2 cellular contexts compared by ENCODE assay signal in the genomic region with DNA sequence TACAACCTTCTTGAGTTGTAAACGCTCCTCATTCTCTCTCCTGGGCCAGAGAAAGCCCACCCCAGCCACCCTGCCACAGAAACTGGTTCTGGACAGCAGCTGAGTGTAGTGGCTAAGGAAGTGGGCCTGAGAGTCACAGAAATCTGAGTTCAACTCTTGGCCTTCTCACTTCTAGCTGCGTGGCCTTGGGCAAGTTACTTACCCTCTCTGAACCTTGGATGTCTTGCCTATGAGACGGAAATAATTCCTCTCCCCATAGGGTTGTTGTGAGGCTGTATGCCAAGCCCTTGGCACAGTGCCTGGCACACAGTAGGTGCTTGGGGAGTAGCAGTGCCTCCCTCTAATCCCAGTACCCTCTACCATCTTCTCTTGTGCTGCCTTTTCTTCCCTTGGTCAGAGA.
A peak's percentile ranks its signal among the peaks of the same experiment; 100 is the strongest.
TF ChIP-seq lines count a peak whose summit lies in the region.

No MANE protein-coding gene starts in this region.

TF ChIP-seq in K562, 482 proteins besides CTCF, POLR2A, EP300 and RAD21:
- TF ChIP-seq, protein P1, sequence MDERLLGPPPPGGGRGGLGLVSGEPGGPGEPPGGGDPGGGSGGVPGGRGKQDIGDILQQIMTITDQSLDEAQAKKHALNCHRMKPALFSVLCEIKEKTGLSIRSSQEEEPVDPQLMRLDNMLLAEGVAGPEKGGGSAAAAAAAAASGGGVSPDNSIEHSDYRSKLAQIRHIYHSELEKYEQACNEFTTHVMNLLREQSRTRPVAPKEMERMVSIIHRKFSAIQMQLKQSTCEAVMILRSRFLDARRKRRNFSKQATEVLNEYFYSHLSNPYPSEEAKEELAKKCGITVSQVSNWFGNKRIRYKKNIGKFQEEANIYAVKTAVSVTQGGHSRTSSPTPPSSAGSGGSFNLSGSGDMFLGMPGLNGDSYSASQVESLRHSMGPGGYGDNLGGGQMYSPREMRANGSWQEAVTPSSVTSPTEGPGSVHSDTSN (CRISPR knock-in tag; IDR thresholded peaks at IDR 0.05; ENCODE audit: low read depth) = no peak
- TF ChIP-seq, protein P1 (tag; conservative IDR thresholded peaks at IDR 0.05; ENCODE audit: low read depth) = no peak
- TF ChIP-seq BCOR (IDR thresholded peaks at IDR 0.05) = peak; percentile 68; the same call in 1 of the 2 replicates
- TF ChIP-seq SMAD1 (IDR thresholded peaks at IDR 0.05; ENCODE audit: low read depth, low read length, partially characterized antibody) = no peak
- no peak for TF ChIP-seq ZNF507 (tag; conservative IDR thresholded peaks at IDR 0.05)
- TF ChIP-seq MECOM (CRISPR knock-in tag; IDR thresholded peaks at IDR 0.05) = no peak
- peak; percentile 49; the same call in 1 of the 2 replicates for TF ChIP-seq ZKSCAN1 (IDR thresholded peaks at IDR 0.05; ENCODE audit: low read depth, low read length)
- TF ChIP-seq, protein P2, sequence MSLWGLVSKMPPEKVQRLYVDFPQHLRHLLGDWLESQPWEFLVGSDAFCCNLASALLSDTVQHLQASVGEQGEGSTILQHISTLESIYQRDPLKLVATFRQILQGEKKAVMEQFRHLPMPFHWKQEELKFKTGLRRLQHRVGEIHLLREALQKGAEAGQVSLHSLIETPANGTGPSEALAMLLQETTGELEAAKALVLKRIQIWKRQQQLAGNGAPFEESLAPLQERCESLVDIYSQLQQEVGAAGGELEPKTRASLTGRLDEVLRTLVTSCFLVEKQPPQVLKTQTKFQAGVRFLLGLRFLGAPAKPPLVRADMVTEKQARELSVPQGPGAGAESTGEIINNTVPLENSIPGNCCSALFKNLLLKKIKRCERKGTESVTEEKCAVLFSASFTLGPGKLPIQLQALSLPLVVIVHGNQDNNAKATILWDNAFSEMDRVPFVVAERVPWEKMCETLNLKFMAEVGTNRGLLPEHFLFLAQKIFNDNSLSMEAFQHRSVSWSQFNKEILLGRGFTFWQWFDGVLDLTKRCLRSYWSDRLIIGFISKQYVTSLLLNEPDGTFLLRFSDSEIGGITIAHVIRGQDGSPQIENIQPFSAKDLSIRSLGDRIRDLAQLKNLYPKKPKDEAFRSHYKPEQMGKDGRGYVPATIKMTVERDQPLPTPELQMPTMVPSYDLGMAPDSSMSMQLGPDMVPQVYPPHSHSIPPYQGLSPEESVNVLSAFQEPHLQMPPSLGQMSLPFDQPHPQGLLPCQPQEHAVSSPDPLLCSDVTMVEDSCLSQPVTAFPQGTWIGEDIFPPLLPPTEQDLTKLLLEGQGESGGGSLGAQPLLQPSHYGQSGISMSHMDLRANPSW (CRISPR knock-in tag; IDR thresholded peaks at IDR 0.05) = no peak
- peak; percentile 58 for TF ChIP-seq ZFP36 (IDR thresholded peaks at IDR 0.05; ENCODE audit: low read depth, low read length, partially characterized antibody)
- TF ChIP-seq ZNF436 (CRISPR knock-in tag; IDR thresholded peaks at IDR 0.05) = no peak
- TF ChIP-seq LEF1 (IDR thresholded peaks at IDR 0.05) = no peak
- no peak for TF ChIP-seq HDAC8 (tag; IDR thresholded peaks at IDR 0.05)
- no peak for TF ChIP-seq IRF2 (CRISPR knock-in tag; IDR thresholded peaks at IDR 0.05)
- TF ChIP-seq RBM25 (IDR thresholded peaks at IDR 0.05; ENCODE audit: low read depth, low read length, severe bottlenecking) = no peak
- TF ChIP-seq PYGO2 (tag; IDR thresholded peaks at IDR 0.05) = no peak
- TF ChIP-seq CBX3 (IDR thresholded peaks at IDR 0.05; ENCODE audit: borderline replicate concordance in 1 of 2, low read length in 2 of 2) = no peak
- no peak for TF ChIP-seq ZNF695 (CRISPR knock-in tag; IDR thresholded peaks at IDR 0.05)
- no peak for TF ChIP-seq NFYB (IDR thresholded peaks at IDR 0.05; ENCODE audit: extremely low read depth, insufficient read length)

TF ChIP-seq in H1, 55 proteins besides CTCF, POLR2A, EP300 and RAD21:
- TF ChIP-seq, protein P3, sequence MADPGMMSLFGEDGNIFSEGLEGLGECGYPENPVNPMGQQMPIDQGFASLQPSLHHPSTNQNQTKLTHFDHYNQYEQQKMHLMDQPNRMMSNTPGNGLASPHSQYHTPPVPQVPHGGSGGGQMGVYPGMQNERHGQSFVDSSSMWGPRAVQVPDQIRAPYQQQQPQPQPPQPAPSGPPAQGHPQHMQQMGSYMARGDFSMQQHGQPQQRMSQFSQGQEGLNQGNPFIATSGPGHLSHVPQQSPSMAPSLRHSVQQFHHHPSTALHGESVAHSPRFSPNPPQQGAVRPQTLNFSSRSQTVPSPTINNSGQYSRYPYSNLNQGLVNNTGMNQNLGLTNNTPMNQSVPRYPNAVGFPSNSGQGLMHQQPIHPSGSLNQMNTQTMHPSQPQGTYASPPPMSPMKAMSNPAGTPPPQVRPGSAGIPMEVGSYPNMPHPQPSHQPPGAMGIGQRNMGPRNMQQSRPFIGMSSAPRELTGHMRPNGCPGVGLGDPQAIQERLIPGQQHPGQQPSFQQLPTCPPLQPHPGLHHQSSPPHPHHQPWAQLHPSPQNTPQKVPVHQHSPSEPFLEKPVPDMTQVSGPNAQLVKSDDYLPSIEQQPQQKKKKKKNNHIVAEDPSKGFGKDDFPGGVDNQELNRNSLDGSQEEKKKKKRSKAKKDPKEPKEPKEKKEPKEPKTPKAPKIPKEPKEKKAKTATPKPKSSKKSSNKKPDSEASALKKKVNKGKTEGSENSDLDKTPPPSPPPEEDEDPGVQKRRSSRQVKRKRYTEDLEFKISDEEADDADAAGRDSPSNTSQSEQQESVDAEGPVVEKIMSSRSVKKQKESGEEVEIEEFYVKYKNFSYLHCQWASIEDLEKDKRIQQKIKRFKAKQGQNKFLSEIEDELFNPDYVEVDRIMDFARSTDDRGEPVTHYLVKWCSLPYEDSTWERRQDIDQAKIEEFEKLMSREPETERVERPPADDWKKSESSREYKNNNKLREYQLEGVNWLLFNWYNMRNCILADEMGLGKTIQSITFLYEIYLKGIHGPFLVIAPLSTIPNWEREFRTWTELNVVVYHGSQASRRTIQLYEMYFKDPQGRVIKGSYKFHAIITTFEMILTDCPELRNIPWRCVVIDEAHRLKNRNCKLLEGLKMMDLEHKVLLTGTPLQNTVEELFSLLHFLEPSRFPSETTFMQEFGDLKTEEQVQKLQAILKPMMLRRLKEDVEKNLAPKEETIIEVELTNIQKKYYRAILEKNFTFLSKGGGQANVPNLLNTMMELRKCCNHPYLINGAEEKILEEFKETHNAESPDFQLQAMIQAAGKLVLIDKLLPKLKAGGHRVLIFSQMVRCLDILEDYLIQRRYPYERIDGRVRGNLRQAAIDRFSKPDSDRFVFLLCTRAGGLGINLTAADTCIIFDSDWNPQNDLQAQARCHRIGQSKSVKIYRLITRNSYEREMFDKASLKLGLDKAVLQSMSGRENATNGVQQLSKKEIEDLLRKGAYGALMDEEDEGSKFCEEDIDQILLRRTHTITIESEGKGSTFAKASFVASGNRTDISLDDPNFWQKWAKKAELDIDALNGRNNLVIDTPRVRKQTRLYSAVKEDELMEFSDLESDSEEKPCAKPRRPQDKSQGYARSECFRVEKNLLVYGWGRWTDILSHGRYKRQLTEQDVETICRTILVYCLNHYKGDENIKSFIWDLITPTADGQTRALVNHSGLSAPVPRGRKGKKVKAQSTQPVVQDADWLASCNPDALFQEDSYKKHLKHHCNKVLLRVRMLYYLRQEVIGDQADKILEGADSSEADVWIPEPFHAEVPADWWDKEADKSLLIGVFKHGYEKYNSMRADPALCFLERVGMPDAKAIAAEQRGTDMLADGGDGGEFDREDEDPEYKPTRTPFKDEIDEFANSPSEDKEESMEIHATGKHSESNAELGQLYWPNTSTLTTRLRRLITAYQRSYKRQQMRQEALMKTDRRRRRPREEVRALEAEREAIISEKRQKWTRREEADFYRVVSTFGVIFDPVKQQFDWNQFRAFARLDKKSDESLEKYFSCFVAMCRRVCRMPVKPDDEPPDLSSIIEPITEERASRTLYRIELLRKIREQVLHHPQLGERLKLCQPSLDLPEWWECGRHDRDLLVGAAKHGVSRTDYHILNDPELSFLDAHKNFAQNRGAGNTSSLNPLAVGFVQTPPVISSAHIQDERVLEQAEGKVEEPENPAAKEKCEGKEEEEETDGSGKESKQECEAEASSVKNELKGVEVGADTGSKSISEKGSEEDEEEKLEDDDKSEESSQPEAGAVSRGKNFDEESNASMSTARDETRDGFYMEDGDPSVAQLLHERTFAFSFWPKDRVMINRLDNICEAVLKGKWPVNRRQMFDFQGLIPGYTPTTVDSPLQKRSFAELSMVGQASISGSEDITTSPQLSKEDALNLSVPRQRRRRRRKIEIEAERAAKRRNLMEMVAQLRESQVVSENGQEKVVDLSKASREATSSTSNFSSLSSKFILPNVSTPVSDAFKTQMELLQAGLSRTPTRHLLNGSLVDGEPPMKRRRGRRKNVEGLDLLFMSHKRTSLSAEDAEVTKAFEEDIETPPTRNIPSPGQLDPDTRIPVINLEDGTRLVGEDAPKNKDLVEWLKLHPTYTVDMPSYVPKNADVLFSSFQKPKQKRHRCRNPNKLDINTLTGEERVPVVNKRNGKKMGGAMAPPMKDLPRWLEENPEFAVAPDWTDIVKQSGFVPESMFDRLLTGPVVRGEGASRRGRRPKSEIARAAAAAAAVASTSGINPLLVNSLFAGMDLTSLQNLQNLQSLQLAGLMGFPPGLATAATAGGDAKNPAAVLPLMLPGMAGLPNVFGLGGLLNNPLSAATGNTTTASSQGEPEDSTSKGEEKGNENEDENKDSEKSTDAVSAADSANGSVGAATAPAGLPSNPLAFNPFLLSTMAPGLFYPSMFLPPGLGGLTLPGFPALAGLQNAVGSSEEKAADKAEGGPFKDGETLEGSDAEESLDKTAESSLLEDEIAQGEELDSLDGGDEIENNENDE (IDR thresholded peaks at IDR 0.05; ENCODE audit: insufficient replicate concordance, low read length) = no peak
- no peak for TF ChIP-seq TEAD4 (IDR thresholded peaks at IDR 0.05; ENCODE audit: low read depth, low read length)
- no peak for TF ChIP-seq ZNF274 (IDR thresholded peaks at IDR 0.05; ENCODE audit: borderline replicate concordance, extremely low read depth, low read length)
